In genomic region chr7:25216837-25217236, GRCh38 we compare ENCODE assay signal across 9 cellular contexts. TPM values are rescaled to one million over a fixed set of nuclear protein-coding genes. Genes with fewer than 3 reads are reported as not detected.
DNase-seq lines count a peak whose midpoint lies in the region; ATAC-seq and TF ChIP-seq lines count a peak whose summit lies in the region.
"Had no signal": no experiment of that assay in that cellular context is flagged by ENCODE, and none has a peak within 500 bp of the region (broad histone marks: within the 10 kb centered on the region; RNA-seq: fewer than 3 reads in every experiment).

No MANE protein-coding gene starts in this region.

- H3K18ac ChIP-seq in mesendoderm (ENCODE audit: low read length), result no peak overlapping the region

- DNase-seq in CD4-positive, alpha-beta memory T cell, result peak in 4 of 5 donors; percentile 20 to 42 (median 28)
- DNase-seq in HFF-Myc (ENCODE audit: extremely low read depth, low read depth), result peak; percentile 33
- DNase-seq in NCI-H69 (lab: John Stamatoyannopoulos, UW), result peak; percentile 57
- peak; percentile 58 for DNase-seq in cerebellum (ENCODE audit: low spot score)
- DNase-seq in mesendoderm, result peak; percentile 46
- DNase-seq in stimulated activated naive CD8-positive, alpha-beta T cell treated with anti-CD3 and anti-CD28 coated beads, Interleukin-15, Interleukin-2, amounts not matched to agents 100 U/mL and 50 U/mL, for 24 hours, result no peak
- no peak for DNase-seq in hepatic stellate cell (ENCODE audit: low spot score)

- H3K9me3 ChIP-seq in CD4-positive, alpha-beta memory T cell (ENCODE audit: control insufficient read depth in 1 of 2, low read length in 2 of 2), result no peaks in the 10 kb centered on the region

- no peaks in the 10 kb centered on the region for H3K27me3 ChIP-seq in CD4-positive, alpha-beta memory T cell (ENCODE audit: insufficient read depth, low read length)
- H3K27me3 ChIP-seq in mesendoderm (ENCODE audit: insufficient read depth, low read length, poor library complexity), result no peaks in the 10 kb centered on the region

- H3K4me3 Mint-ChIP-seq in CD4-positive, alpha-beta memory T cell, result no peak overlapping the region
- H3K4me3 Mint-ChIP-seq: naive thymus-derived CD8-positive, alpha-beta T cell had no signal

- peak; percentile 56 for TF ChIP-seq CTCF in HFF-Myc (IDR thresholded peaks at IDR 0.05; ENCODE audit: low read depth, low read length, missing control alignments)

- no peak overlapping the region for H2BK15ac ChIP-seq in mesendoderm (replicated peaks; ENCODE audit: low read depth)

- no peak overlapping the region for H3K27ac Mint-ChIP-seq in CD4-positive, alpha-beta memory T cell
- H3K27ac Mint-ChIP-seq: naive thymus-derived CD8-positive, alpha-beta T cell had no signal

- H3K36me3 ChIP-seq in CD4-positive, alpha-beta memory T cell (ENCODE audit: insufficient read depth, low read length), result no peaks in the 10 kb centered on the region
- no peaks in the 10 kb centered on the region for H3K36me3 ChIP-seq in mesendoderm (ENCODE audit: control insufficient read depth, insufficient read depth, low read length)

- no peak overlapping the region for H3K4me3 ChIP-seq in CD4-positive, alpha-beta memory T cell (ENCODE audit: low read length in 2 of 2)
- H3K4me3 ChIP-seq in HFF-Myc (replicated peaks; ENCODE audit: low read depth, low read length), result no peak overlapping the region
- no peak overlapping the region for H3K4me3 ChIP-seq in mesendoderm (ENCODE audit: low read length)

- no CpG with 5 or more reads among the region's 2 CpGs for WGBS in mesendoderm (ENCODE audit: extremely low coverage, insufficient coverage, low lambda C conversion rate)

- ATAC-seq in stimulated activated naive CD8-positive, alpha-beta T cell treated with anti-CD3 and anti-CD28 coated beads, Interleukin-15, Interleukin-2, amounts not matched to agents 100 U/mL and 50 U/mL, for 24 hours, result no peak
- no peak for ATAC-seq in GM18520 (IDR thresholded peaks at IDR 0.05; ENCODE audit: unreplicated experiment)

- peaks cover 15 to 25% of the 10 kb centered on the region in 2 donors for H3K27me3 Mint-ChIP-seq in CD4-positive, alpha-beta memory T cell

- H2BK5ac ChIP-seq in mesendoderm (ENCODE audit: low read length), result no peak overlapping the region

- no peaks in the 10 kb centered on the region for H3K4me1 Mint-ChIP-seq in CD4-positive, alpha-beta memory T cell
- H3K4me1 Mint-ChIP-seq: naive thymus-derived CD8-positive, alpha-beta T cell had no signal

- H3K79me2 ChIP-seq in mesendoderm (ENCODE audit: control insufficient read depth, insufficient read depth, low read length), result no peaks in the 10 kb centered on the region

- no peak overlapping the region for H2AK5ac ChIP-seq in mesendoderm (ENCODE audit: low read length)

- H3K36me3 Mint-ChIP-seq in CD4-positive, alpha-beta memory T cell, result no peaks in the 10 kb centered on the region
- H3K36me3 Mint-ChIP-seq: naive thymus-derived CD8-positive, alpha-beta T cell had no signal

- no peak overlapping the region for H3K9ac ChIP-seq in mesendoderm (ENCODE audit: low read length)

- no peak overlapping the region for H4K8ac ChIP-seq in mesendoderm (ENCODE audit: low read depth, low read length)

- no peaks in the 10 kb centered on the region for H3K79me1 ChIP-seq in mesendoderm (ENCODE audit: low read length)

- no peak overlapping the region for H2BK120ac ChIP-seq in mesendoderm (ENCODE audit: low read depth, low read length)

- H3K9me3 Mint-ChIP-seq in CD4-positive, alpha-beta memory T cell, result no peaks in the 10 kb centered on the region
- H3K9me3 Mint-ChIP-seq: naive thymus-derived CD8-positive, alpha-beta T cell had no signal

- no peak overlapping the region for H3K23ac ChIP-seq in mesendoderm (ENCODE audit: low read length)

- no peak overlapping the region for H3K4ac ChIP-seq in mesendoderm (ENCODE audit: low read depth, low read length)

- intact Hi-C loops in CD4-positive, alpha-beta memory T cell (cut with micrococcal nuclease), result no loop called here

- no peak overlapping the region for H3K27ac ChIP-seq in CD4-positive, alpha-beta memory T cell (ENCODE audit: low read depth, low read length)
- H3K27ac ChIP-seq in mesendoderm (ENCODE audit: low read depth, low read length), result no peak overlapping the region

- no peaks in the 10 kb centered on the region for H3K4me1 ChIP-seq in CD4-positive, alpha-beta memory T cell (ENCODE audit: insufficient read depth, low read length)
- no peaks in the 10 kb centered on the region for H3K4me1 ChIP-seq in mesendoderm (ENCODE audit: control insufficient read depth, low read depth, low read length)

- no peak overlapping the region for H3K56ac ChIP-seq in mesendoderm (ENCODE audit: low read length)

- CTCF ChIA-PET in CD4-positive, alpha-beta memory T cell (lab: Charles Lee; ENCODE audit: partially characterized antibody), result interaction anchor here (0.7 to 2.5 kb wide), 11 partner anchors 8 to 370 kb away, joined by 3 to 8 read pairs (median 5); no protein-coding TSS in a partner anchor

- H4K5ac ChIP-seq in mesendoderm (ENCODE audit: low read length), result no peak overlapping the region

- no peak overlapping the region for H3K4me2 ChIP-seq in mesendoderm (ENCODE audit: low read length)

- POLR2A ChIA-PET in CD4-positive, alpha-beta memory T cell (lab: Charles Lee; ENCODE audit: partially characterized antibody), result no interaction called here

RNA-seq across cellular contexts. Expression of gene NPVF, which starts 11.4 kb away (rescaled TPM):
- not detected for total RNA-seq in CD4-positive, alpha-beta memory T cell
- polyA plus RNA-seq in CD4-positive, alpha-beta memory T cell, result not detected
- total RNA-seq in cerebellum, result not detected
- polyA plus RNA-seq in mesendoderm (2013, experiment 1 of 2), result not detected
- polyA plus RNA-seq in mesendoderm (2013, experiment 2 of 2), result not detected
- total RNA-seq: naive thymus-derived CD8-positive, alpha-beta T cell had no signal
- polyA plus RNA-seq: naive thymus-derived CD8-positive, alpha-beta T cell had no signal

Comparison
In these comparisons a context has a peak if more than half of its experiments do, and no peak if none do; other contexts are left out.
1. DNase-seq: peak in CD4-positive, alpha-beta memory T cell (4 of 5), HFF-Myc (single experiment), NCI-H69 (single experiment), cerebellum (single experiment) and mesendoderm (single experiment); none in stimulated activated naive CD8-positive, alpha-beta T cell treated with anti-CD3 and anti-CD28 coated beads, Interleukin-15, Interleukin-2, amounts not matched to agents 100 U/mL and 50 U/mL, for 24 hours (single experiment) and hepatic stellate cell (single experiment).